In genomic region chr3:14460342-14461005, GRCh38 we compare ENCODE assay signal across 9 cellular contexts. TPM values are rescaled to one million over a fixed set of nuclear protein-coding genes. Genes with fewer than 3 reads are reported as not detected.
DNase-seq lines count a peak whose midpoint lies in the region; ATAC-seq and FAIRE-seq lines count a peak whose summit lies in the region.
"Had no signal": no experiment of that assay in that cellular context is flagged by ENCODE, and none has a peak within 500 bp of the region (broad histone marks: within the 10 kb centered on the region; RNA-seq: fewer than 3 reads in every experiment).

No MANE protein-coding gene starts in this region.

- H3K36me3 Mint-ChIP-seq in dendritic cell treated with granulocyte-macrophage colony-stimulating factor and Interleukin-4, amounts not matched to agents 40 ng/mL and 50 ng/mL, for 4 days (ENCODE audit: low read depth): peaks cover 100% of the 10 kb centered on the region

- no peaks in the 10 kb centered on the region for H3K9me3 Mint-ChIP-seq in dendritic cell treated with granulocyte-macrophage colony-stimulating factor and Interleukin-4, amounts not matched to agents 40 ng/mL and 50 ng/mL, for 4 days

- DNase-seq in A172 (ENCODE audit: low spot score) (peak; percentile 73), NCI-H2196 (lab: John Stamatoyannopoulos, UW; ENCODE audit: unreplicated experiment) (peak; percentile 58), midbrain (lab: John Stamatoyannopoulos, UW) (peak; percentile 78), NCI-H2227 treated with DMSO at 0.1 percent for 48 hours (lab: John Stamatoyannopoulos, UW) (no peak), GM19239 (ENCODE audit: insufficient read length, low spot score) (no peak)
- DNase-seq in activated CD4-positive, alpha-beta T cell treated with anti-CD3 and anti-CD28 coated beads for 1 hour: no peak
- DNase-seq: effector CD8-positive, alpha-beta T cell had no signal

- no peaks in the 10 kb centered on the region for H3K4me1 Mint-ChIP-seq in dendritic cell treated with granulocyte-macrophage colony-stimulating factor and Interleukin-4, amounts not matched to agents 40 ng/mL and 50 ng/mL, for 4 days (ENCODE audit: low read depth)

- H3K4me3 Mint-ChIP-seq in dendritic cell treated with granulocyte-macrophage colony-stimulating factor and Interleukin-4, amounts not matched to agents 40 ng/mL and 50 ng/mL, for 4 days: no peak overlapping the region

- intact Hi-C loops in dendritic cell treated with granulocyte-macrophage colony-stimulating factor and Interleukin-4, amounts not matched to agents 40 ng/mL and 50 ng/mL, for 4 days (cut with micrococcal nuclease): no loop called here

- H3K27ac Mint-ChIP-seq in dendritic cell treated with granulocyte-macrophage colony-stimulating factor and Interleukin-4, amounts not matched to agents 40 ng/mL and 50 ng/mL, for 4 days: peak overlapping the region; percentile 12

- no peaks in the 10 kb centered on the region for H3K27me3 Mint-ChIP-seq in dendritic cell treated with granulocyte-macrophage colony-stimulating factor and Interleukin-4, amounts not matched to agents 40 ng/mL and 50 ng/mL, for 4 days

- no peak for ATAC-seq in HG02642 (IDR thresholded peaks at IDR 0.05; ENCODE audit: poor library complexity, unreplicated experiment)

- FAIRE-seq in GM19239 (lab: Jason Lieb, UNC): no peak

RNA-seq across cellular contexts. Expression of gene SLC6A6, which starts 58.1 kb away (rescaled TPM):
- 26.0 and 34.2 TPM in 2 replicates for total RNA-seq in A172 (2014; rRNA removed; shearing (Covaris generic))

Comparison
In these comparisons a context has a peak if more than half of its experiments do, and no peak if none do; other contexts are left out.
1. DNase-seq: peak in A172 (single experiment), NCI-H2196 (single experiment) and midbrain (single experiment); none in NCI-H2227 treated with DMSO at 0.1 percent for 48 hours (single experiment), GM19239 (single experiment) and activated CD4-positive, alpha-beta T cell treated with anti-CD3 and anti-CD28 coated beads for 1 hour (single experiment).